Comparison of ENCODE assay signal across 1 cellular context in genomic region chr3:30673425-30674341, GRCh38.
TF ChIP-seq lines count a peak whose summit lies in the region.

No MANE protein-coding gene starts in this region.

TF ChIP-seq in SK-N-SH treated with all-trans-retinoic acid at 6 μM for 48 hours, 23 proteins besides CTCF, POLR2A, EP300 and RAD21 (continued from another document):
- TF ChIP-seq TSHZ2 (CRISPR knock-in tag; IDR thresholded peaks at IDR 0.05) (no peak), ZC3H10 (CRISPR knock-in tag; IDR thresholded peaks at IDR 0.05) (no peak)
